In genomic region chr4:81562093-81562492, GRCh38 we compare ENCODE assay signal across 9 cellular contexts.
DNase-seq lines count a peak whose midpoint lies in the region; ATAC-seq and TF ChIP-seq lines count a peak whose summit lies in the region.
"Had no signal": no experiment of that assay in that cellular context is flagged by ENCODE, and none has a peak within 500 bp of the region (broad histone marks: within the 10 kb centered on the region; RNA-seq: fewer than 3 reads in every experiment).

No MANE protein-coding gene starts in this region.

- POLR2A ChIA-PET in WTC11 (lab: Charles Lee) = no interaction called here

- no peaks in the 10 kb centered on the region for H3K36me3 Mint-ChIP-seq in WTC11

- no peak overlapping the region for H3K4me3 Mint-ChIP-seq in WTC11

- H3K4me1 Mint-ChIP-seq in WTC11 = peaks cover 31% of the 10 kb centered on the region

- CTCF ChIA-PET in WTC11 (lab: Charles Lee) = no interaction called here

- intact Hi-C loops in lower leg skin (cut with DNase I; ENCODE audit: low total_unique reads) (no loop called here), heart right ventricle (cut with DNase I) (loop anchor here in 1 of 10 donors (10.0 kb wide), 1 partner anchor 87 kb away; the partner anchor contains the start of gene RASGEF1B)

- H3K9me3 ChIP-seq in heart right ventricle = no peaks in the 10 kb centered on the region

- H3K27ac Mint-ChIP-seq in WTC11 = no peak overlapping the region

- H3K4me1 ChIP-seq in heart right ventricle = peaks cover 0 to 31% (median 6%) of the 10 kb centered on the region in 9 donors

- no peaks in the 10 kb centered on the region for H3K27me3 Mint-ChIP-seq in WTC11 (ENCODE audit: low read depth)

- no peak overlapping the region for H3K4me3 ChIP-seq in GM06990 (replicated peaks; ENCODE audit: low read depth, low read length)
- no peak overlapping the region for H3K4me3 ChIP-seq in lower leg skin (ENCODE audit: low read depth, poor library complexity, severe bottlenecking)
- no peak overlapping the region for H3K4me3 ChIP-seq in heart right ventricle

- no peak for TF ChIP-seq POLR2A in lower leg skin (IDR thresholded peaks at IDR 0.05)

- H3K27me3 ChIP-seq in GM06990 (replicated peaks; ENCODE audit: control insufficient read depth, insufficient read depth, low read length) (no peaks in the 10 kb centered on the region), heart right ventricle (no peaks in the 10 kb centered on the region)

- no peak overlapping the region for H3K27ac ChIP-seq in heart right ventricle

- peaks cover 5% of the 10 kb centered on the region for H3K9me3 Mint-ChIP-seq in WTC11

- DNase-seq in GM06990 (ENCODE audit: extremely low read depth, insufficient read length) (peak; percentile 77), WTC11 (ENCODE audit: low spot score) (no peak), NCI-H1048 (lab: John Stamatoyannopoulos, UW) (no peak), lower leg skin (ENCODE audit: low spot score in 2 of 2) (no peak), heart right ventricle (no peak), GOT3 (lab: John Stamatoyannopoulos, UW) (no peak)
- DNase-seq: NCI-H1092 treated with DMSO at 0.1 percent for 48 hours had no signal

- no peaks in the 10 kb centered on the region for H3K36me3 ChIP-seq in GM06990 (ENCODE audit: control insufficient read depth, insufficient read depth, low read length)
- H3K36me3 ChIP-seq in heart right ventricle = no peaks in the 10 kb centered on the region

- WGBS in lower leg skin, 2 donors = 78 to 89% methylated on average over 1 of the region's 1 CpG
- WGBS in heart right ventricle, 2 donors = 68 to 71% methylated on average over 1 of the region's 1 CpG

- peak; percentile 93 for ATAC-seq in GM19463 (IDR thresholded peaks at IDR 0.05; ENCODE audit: unreplicated experiment)
- ATAC-seq in HG03139 (IDR thresholded peaks at IDR 0.05; ENCODE audit: unreplicated experiment) = peak; percentile 96
- ATAC-seq in WTC11 = peak; percentile 30; the same call in 1 of the 2 replicates
- ATAC-seq in heart right ventricle = no peak

- TF ChIP-seq CTCF in GM06990 (IDR thresholded peaks at IDR 0.05; ENCODE audit: insufficient read depth, low read length, poor library complexity, severe bottlenecking) (no peak), WTC11 (IDR thresholded peaks at IDR 0.05) (no peak), lower leg skin (IDR thresholded peaks at IDR 0.05) (no peak), heart right ventricle (IDR thresholded peaks at IDR 0.05) (no peak)

TF ChIP-seq in WTC11, 78 proteins besides CTCF, POLR2A, EP300 and RAD21:
- TF ChIP-seq HMGA2 (CRISPR knock-in tag; IDR thresholded peaks at IDR 0.05) (no peak), PRRX2 (CRISPR knock-in tag; IDR thresholded peaks at IDR 0.05) (no peak), NR1H2 (CRISPR knock-in tag; IDR thresholded peaks at IDR 0.05) (no peak), NFYB (CRISPR knock-in tag; conservative IDR thresholded peaks at IDR 0.05; ENCODE audit: low read depth) (no peak), MXD4 (CRISPR knock-in tag; IDR thresholded peaks at IDR 0.05; ENCODE audit: borderline replicate concordance) (no peak), ZNF671 (CRISPR knock-in tag; IDR thresholded peaks at IDR 0.05) (no peak)
- TF ChIP-seq, protein P1, sequence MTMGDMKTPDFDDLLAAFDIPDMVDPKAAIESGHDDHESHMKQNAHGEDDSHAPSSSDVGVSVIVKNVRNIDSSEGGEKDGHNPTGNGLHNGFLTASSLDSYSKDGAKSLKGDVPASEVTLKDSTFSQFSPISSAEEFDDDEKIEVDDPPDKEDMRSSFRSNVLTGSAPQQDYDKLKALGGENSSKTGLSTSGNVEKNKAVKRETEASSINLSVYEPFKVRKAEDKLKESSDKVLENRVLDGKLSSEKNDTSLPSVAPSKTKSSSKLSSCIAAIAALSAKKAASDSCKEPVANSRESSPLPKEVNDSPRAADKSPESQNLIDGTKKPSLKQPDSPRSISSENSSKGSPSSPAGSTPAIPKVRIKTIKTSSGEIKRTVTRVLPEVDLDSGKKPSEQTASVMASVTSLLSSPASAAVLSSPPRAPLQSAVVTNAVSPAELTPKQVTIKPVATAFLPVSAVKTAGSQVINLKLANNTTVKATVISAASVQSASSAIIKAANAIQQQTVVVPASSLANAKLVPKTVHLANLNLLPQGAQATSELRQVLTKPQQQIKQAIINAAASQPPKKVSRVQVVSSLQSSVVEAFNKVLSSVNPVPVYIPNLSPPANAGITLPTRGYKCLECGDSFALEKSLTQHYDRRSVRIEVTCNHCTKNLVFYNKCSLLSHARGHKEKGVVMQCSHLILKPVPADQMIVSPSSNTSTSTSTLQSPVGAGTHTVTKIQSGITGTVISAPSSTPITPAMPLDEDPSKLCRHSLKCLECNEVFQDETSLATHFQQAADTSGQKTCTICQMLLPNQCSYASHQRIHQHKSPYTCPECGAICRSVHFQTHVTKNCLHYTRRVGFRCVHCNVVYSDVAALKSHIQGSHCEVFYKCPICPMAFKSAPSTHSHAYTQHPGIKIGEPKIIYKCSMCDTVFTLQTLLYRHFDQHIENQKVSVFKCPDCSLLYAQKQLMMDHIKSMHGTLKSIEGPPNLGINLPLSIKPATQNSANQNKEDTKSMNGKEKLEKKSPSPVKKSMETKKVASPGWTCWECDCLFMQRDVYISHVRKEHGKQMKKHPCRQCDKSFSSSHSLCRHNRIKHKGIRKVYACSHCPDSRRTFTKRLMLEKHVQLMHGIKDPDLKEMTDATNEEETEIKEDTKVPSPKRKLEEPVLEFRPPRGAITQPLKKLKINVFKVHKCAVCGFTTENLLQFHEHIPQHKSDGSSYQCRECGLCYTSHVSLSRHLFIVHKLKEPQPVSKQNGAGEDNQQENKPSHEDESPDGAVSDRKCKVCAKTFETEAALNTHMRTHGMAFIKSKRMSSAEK (CRISPR knock-in tag; IDR thresholded peaks at IDR 0.05; ENCODE audit: borderline replicate concordance) = no peak

Comparison
In these comparisons a context has a peak if more than half of its experiments do, and no peak if none do; other contexts are left out.
1. ATAC-seq: peak in GM19463 (single experiment), HG03139 (single experiment) and WTC11 (single experiment); none in heart right ventricle (0 of 8).